In genomic region chr21:46159841-46160562, GRCh38 we compare ENCODE assay signal across 1 cellular context.
TF ChIP-seq lines count a peak whose summit lies in the region.

No MANE protein-coding gene starts in this region.

TF ChIP-seq in HepG2, 621 proteins besides CTCF, POLR2A, EP300 and RAD21:
- no peak for TF ChIP-seq MEIS2 (CRISPR knock-in tag; IDR thresholded peaks at IDR 0.05)
- no peak for TF ChIP-seq ZNF776 (CRISPR knock-in tag; IDR thresholded peaks at IDR 0.05)
- no peak for TF ChIP-seq ZNF101 (CRISPR knock-in tag; IDR thresholded peaks at IDR 0.05; ENCODE audit: borderline replicate concordance, low read depth)
- no peak for TF ChIP-seq CEBPG (CRISPR knock-in tag; IDR thresholded peaks at IDR 0.05)
- no peak for TF ChIP-seq SIN3A (IDR thresholded peaks at IDR 0.05; ENCODE audit: borderline replicate concordance, low read depth, low read length)
- no peak for TF ChIP-seq ZNF460 (CRISPR knock-in tag; IDR thresholded peaks at IDR 0.05; ENCODE audit: borderline replicate concordance)
- no peak for TF ChIP-seq NFE2L1 (CRISPR knock-in tag; IDR thresholded peaks at IDR 0.05; ENCODE audit: borderline replicate concordance)
- no peak for TF ChIP-seq ELK4 (CRISPR knock-in tag; IDR thresholded peaks at IDR 0.05; ENCODE audit: borderline replicate concordance)
- TF ChIP-seq ZFP91 (CRISPR knock-in tag; IDR thresholded peaks at IDR 0.05; ENCODE audit: borderline replicate concordance): no peak
- TF ChIP-seq ZNF746 (CRISPR knock-in tag; IDR thresholded peaks at IDR 0.05): no peak
- no peak for TF ChIP-seq HOXA3 (CRISPR knock-in tag; IDR thresholded peaks at IDR 0.05)
- TF ChIP-seq ELF3 (CRISPR knock-in tag; IDR thresholded peaks at IDR 0.05): no peak
- no peak for TF ChIP-seq ZNF616 (CRISPR knock-in tag; IDR thresholded peaks at IDR 0.05; ENCODE audit: low read depth)
- TF ChIP-seq XBP1 (CRISPR knock-in tag; IDR thresholded peaks at IDR 0.05): no peak
- TF ChIP-seq EHMT2 (IDR thresholded peaks at IDR 0.05; ENCODE audit: borderline replicate concordance, low read depth, low read length): no peak
- TF ChIP-seq RBFOX2 (IDR thresholded peaks at IDR 0.05; ENCODE audit: low read depth, low read length): no peak
- TF ChIP-seq KLF15 (CRISPR knock-in tag; IDR thresholded peaks at IDR 0.05; ENCODE audit: borderline replicate concordance): no peak
